ENCODE assay signal across 2 cellular contexts in the genomic region with DNA sequence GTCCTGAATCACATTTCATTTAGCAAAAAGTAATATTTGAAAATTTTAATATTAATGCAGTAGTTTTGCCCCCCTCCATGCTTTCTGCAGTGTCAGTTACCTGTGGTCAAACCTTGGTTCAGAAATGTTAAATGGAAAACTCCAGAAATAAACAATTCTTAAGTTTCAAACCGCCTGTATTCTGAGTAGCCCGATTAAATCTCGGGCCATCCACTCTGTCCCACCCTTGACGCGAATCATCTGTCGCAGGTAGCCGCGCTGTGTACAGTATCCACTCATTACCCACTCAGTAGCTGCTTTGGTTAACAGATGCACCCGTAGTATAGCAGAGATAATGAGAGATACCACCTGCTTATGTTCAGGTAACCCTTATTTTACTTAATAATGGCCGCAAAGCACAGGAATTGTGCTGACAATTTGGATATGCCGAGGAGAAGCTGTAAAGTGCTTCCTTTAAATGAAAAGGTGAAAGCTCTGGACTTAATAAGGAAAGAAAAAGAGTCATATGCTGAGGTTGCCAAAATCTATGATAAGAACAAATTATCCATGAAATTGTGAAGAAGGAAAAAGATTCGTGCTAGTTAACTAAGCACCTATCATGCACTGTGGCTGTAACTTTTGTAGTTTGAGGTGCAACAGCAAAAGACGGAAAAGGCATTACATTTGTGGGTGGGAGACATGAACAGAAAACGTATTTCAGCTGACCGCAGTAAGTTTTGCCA.
TF ChIP-seq lines count a peak whose summit lies in the region.

No MANE protein-coding gene starts in this region.

TF ChIP-seq in SK-N-SH, 30 proteins besides CTCF, POLR2A, EP300 and RAD21 (continued from another document):
- TF ChIP-seq, protein P1, sequence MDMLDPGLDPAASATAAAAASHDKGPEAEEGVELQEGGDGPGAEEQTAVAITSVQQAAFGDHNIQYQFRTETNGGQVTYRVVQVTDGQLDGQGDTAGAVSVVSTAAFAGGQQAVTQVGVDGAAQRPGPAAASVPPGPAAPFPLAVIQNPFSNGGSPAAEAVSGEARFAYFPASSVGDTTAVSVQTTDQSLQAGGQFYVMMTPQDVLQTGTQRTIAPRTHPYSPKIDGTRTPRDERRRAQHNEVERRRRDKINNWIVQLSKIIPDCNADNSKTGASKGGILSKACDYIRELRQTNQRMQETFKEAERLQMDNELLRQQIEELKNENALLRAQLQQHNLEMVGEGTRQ (IDR thresholded peaks at IDR 0.05; ENCODE audit: borderline replicate concordance, low read depth, low read length): no peak
- TF ChIP-seq FOSL2 (IDR thresholded peaks at IDR 0.05; ENCODE audit: borderline replicate concordance, low read depth) (no peak), FOXM1 (IDR thresholded peaks at IDR 0.05; ENCODE audit: low read depth) (no peak), USF1 (IDR thresholded peaks at IDR 0.05; ENCODE audit: borderline replicate concordance, low read depth) (no peak), TCF12 (IDR thresholded peaks at IDR 0.05) (no peak), SIN3A (IDR thresholded peaks at IDR 0.05; ENCODE audit: borderline replicate concordance, low read depth, low read length) (no peak)

TF ChIP-seq in SK-N-SH treated with all-trans-retinoic acid at 6 μM for 48 hours, 23 proteins besides CTCF, POLR2A, EP300 and RAD21 (continued from another document):
- TF ChIP-seq, protein P2, sequence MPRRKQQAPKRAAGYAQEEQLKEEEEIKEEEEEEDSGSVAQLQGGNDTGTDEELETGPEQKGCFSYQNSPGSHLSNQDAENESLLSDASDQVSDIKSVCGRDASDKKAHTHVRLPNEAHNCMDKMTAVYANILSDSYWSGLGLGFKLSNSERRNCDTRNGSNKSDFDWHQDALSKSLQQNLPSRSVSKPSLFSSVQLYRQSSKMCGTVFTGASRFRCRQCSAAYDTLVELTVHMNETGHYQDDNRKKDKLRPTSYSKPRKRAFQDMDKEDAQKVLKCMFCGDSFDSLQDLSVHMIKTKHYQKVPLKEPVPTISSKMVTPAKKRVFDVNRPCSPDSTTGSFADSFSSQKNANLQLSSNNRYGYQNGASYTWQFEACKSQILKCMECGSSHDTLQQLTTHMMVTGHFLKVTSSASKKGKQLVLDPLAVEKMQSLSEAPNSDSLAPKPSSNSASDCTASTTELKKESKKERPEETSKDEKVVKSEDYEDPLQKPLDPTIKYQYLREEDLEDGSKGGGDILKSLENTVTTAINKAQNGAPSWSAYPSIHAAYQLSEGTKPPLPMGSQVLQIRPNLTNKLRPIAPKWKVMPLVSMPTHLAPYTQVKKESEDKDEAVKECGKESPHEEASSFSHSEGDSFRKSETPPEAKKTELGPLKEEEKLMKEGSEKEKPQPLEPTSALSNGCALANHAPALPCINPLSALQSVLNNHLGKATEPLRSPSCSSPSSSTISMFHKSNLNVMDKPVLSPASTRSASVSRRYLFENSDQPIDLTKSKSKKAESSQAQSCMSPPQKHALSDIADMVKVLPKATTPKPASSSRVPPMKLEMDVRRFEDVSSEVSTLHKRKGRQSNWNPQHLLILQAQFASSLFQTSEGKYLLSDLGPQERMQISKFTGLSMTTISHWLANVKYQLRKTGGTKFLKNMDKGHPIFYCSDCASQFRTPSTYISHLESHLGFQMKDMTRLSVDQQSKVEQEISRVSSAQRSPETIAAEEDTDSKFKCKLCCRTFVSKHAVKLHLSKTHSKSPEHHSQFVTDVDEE (CRISPR knock-in tag; IDR thresholded peaks at IDR 0.05): no peak
- TF ChIP-seq, protein P3, sequence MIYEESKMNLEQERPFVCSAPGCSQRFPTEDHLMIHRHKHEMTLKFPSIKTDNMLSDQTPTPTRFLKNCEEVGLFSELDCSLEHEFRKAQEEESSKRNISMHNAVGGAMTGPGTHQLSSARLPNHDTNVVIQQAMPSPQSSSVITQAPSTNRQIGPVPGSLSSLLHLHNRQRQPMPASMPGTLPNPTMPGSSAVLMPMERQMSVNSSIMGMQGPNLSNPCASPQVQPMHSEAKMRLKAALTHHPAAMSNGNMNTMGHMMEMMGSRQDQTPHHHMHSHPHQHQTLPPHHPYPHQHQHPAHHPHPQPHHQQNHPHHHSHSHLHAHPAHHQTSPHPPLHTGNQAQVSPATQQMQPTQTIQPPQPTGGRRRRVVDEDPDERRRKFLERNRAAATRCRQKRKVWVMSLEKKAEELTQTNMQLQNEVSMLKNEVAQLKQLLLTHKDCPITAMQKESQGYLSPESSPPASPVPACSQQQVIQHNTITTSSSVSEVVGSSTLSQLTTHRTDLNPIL (CRISPR knock-in tag; IDR thresholded peaks at IDR 0.05; ENCODE audit: low read depth): no peak
- TF ChIP-seq BACH2 (CRISPR knock-in tag; IDR thresholded peaks at IDR 0.05; ENCODE audit: borderline replicate concordance) (no peak), ZFP3 (CRISPR knock-in tag; IDR thresholded peaks at IDR 0.05) (no peak), ZFP30 (CRISPR knock-in tag; IDR thresholded peaks at IDR 0.05) (no peak), ISL1 (CRISPR knock-in tag; IDR thresholded peaks at IDR 0.05) (no peak), TOX (CRISPR knock-in tag; IDR thresholded peaks at IDR 0.05; ENCODE audit: borderline replicate concordance) (no peak), ZNF565 (CRISPR knock-in tag; conservative IDR thresholded peaks at IDR 0.05; ENCODE audit: low read depth) (no peak), PATZ1 (CRISPR knock-in tag; IDR thresholded peaks at IDR 0.05; ENCODE audit: borderline replicate concordance) (no peak), TCF4 (CRISPR knock-in tag; IDR thresholded peaks at IDR 0.05; ENCODE audit: borderline replicate concordance) (no peak), PPARA (CRISPR knock-in tag; IDR thresholded peaks at IDR 0.05; ENCODE audit: borderline replicate concordance) (no peak), CSRNP3 (CRISPR knock-in tag; IDR thresholded peaks at IDR 0.05) (no peak), ZC3H10 (CRISPR knock-in tag; IDR thresholded peaks at IDR 0.05) (no peak)
